22 cellular contexts compared by ENCODE assay signal in genomic region chr17:50118076-50118827, GRCh38. TPM values are rescaled to one million over a fixed set of nuclear protein-coding genes. Genes with fewer than 3 reads are reported as not detected.
DNase-seq lines count a peak whose midpoint lies in the region; ATAC-seq and TF ChIP-seq lines count a peak whose summit lies in the region.
"Had no signal": no experiment of that assay in that cellular context is flagged by ENCODE, and none has a peak within 500 bp of the region (broad histone marks: within the 10 kb centered on the region; RNA-seq: fewer than 3 reads in every experiment).

No MANE protein-coding gene starts in this region.

- no peak for TF ChIP-seq CTCF in esophagus squamous epithelium (IDR thresholded peaks at IDR 0.05)

- intact Hi-C loops in esophagus squamous epithelium (cut with DNase I) = no loop called here

- H3K9ac ChIP-seq in mesenchymal stem cell (ENCODE audit: low read length) = no peak overlapping the region

- 94% methylated on average over 22 of the region's 23 CpGs for WGBS in mesenchymal stem cell
- WGBS in esophagus squamous epithelium, 2 donors = 52 to 64% methylated on average over 6 to 11 of the region's 23 CpGs

- no peak overlapping the region for H2BK15ac ChIP-seq in mesenchymal stem cell (ENCODE audit: low read depth, poor library complexity, severe bottlenecking)

- H3K4me1 ChIP-seq in mesenchymal stem cell (ENCODE audit: control insufficient read depth, insufficient read depth, low read depth, low read length) = peaks cover 38% of the 10 kb centered on the region
- H3K4me1 ChIP-seq in esophagus squamous epithelium = peaks cover 0 to 27% (median 5%) of the 10 kb centered on the region in 3 donors

- H3K18ac ChIP-seq in mesenchymal stem cell (ENCODE audit: low read depth in 1 of 2, low read length in 2 of 2) = no peak overlapping the region

- no peak overlapping the region for H3K4me3 ChIP-seq in mesenchymal stem cell (ENCODE audit: insufficient read depth in 1 of 2, low read depth in 1 of 2, low read length in 2 of 2)
- H3K4me3 ChIP-seq in esophagus squamous epithelium = no peak overlapping the region
- H3K4me3 ChIP-seq: K562 had no signal

- peaks cover 13% of the 10 kb centered on the region for H3K27me3 Mint-ChIP-seq in activated naive CD8-positive, alpha-beta T cell
- H3K27me3 Mint-ChIP-seq in activated naive CD8-positive, alpha-beta T cell treated with anti-CD3 and anti-CD28 coated beads for 36 hours = peaks cover 57% of the 10 kb centered on the region

- no peak overlapping the region for H2AFZ ChIP-seq in mesenchymal stem cell (ENCODE audit: low read depth, low read length)

- H3K27ac ChIP-seq in mesenchymal stem cell (ENCODE audit: low read length, poor library complexity, severe bottlenecking) (no peak overlapping the region), esophagus squamous epithelium (no peak overlapping the region)

- H3K9me3 ChIP-seq in mesenchymal stem cell (ENCODE audit: control insufficient read depth, low read length) = no peaks in the 10 kb centered on the region
- H3K9me3 ChIP-seq in esophagus squamous epithelium = no peaks in the 10 kb centered on the region
- H3K9me3 ChIP-seq: BE2C had no signal

- TF ChIP-seq POLR2A in esophagus squamous epithelium (IDR thresholded peaks at IDR 0.05) = no peak

- H3K4me3 Mint-ChIP-seq in activated naive CD8-positive, alpha-beta T cell = peak overlapping the region; percentile 2
- H3K4me3 Mint-ChIP-seq in activated naive CD8-positive, alpha-beta T cell treated with anti-CD3 and anti-CD28 coated beads for 36 hours = no peak overlapping the region

- no peak overlapping the region for H3K4ac ChIP-seq in mesenchymal stem cell (ENCODE audit: low read depth in 1 of 2, low read length in 2 of 2)

- H3K36me3 ChIP-seq in mesenchymal stem cell (ENCODE audit: control insufficient read depth in 1 of 2, insufficient read depth in 2 of 2, low read depth in 1 of 2, low read length in 2 of 2) (peaks cover 0 to 67% of the 10 kb centered on the region in 2 experiments), esophagus squamous epithelium (no peaks in the 10 kb centered on the region)
- H3K36me3 ChIP-seq: BE2C had no signal

- H2BK5ac ChIP-seq in mesenchymal stem cell (ENCODE audit: low read depth, low read length, poor library complexity, severe bottlenecking) = no peak overlapping the region

- H3K23ac ChIP-seq in mesenchymal stem cell (ENCODE audit: low read length in 2 of 2) = no peak overlapping the region

- H2BK12ac ChIP-seq in mesenchymal stem cell (ENCODE audit: low read length in 2 of 2) = no peak overlapping the region

- H3K27me3 ChIP-seq in mesenchymal stem cell (ENCODE audit: control insufficient read depth in 1 of 2, insufficient read depth in 1 of 2, low read length in 2 of 2) (peaks cover 0 to 36% of the 10 kb centered on the region in 2 experiments), esophagus squamous epithelium (peaks cover 0 to 44% (median 0%) of the 10 kb centered on the region in 4 donors)
- H3K27me3 ChIP-seq: BE2C had no signal

- no peak overlapping the region for H2BK120ac ChIP-seq in mesenchymal stem cell (ENCODE audit: low read depth, low read length)

- H3K9me3 Mint-ChIP-seq in activated naive CD8-positive, alpha-beta T cell (ENCODE audit: low read depth) = no peaks in the 10 kb centered on the region
- H3K9me3 Mint-ChIP-seq in activated naive CD8-positive, alpha-beta T cell treated with anti-CD3 and anti-CD28 coated beads for 36 hours = no peaks in the 10 kb centered on the region

- no peaks in the 10 kb centered on the region for H3K36me3 Mint-ChIP-seq in activated naive CD8-positive, alpha-beta T cell
- no peaks in the 10 kb centered on the region for H3K36me3 Mint-ChIP-seq in activated naive CD8-positive, alpha-beta T cell treated with anti-CD3 and anti-CD28 coated beads for 36 hours
- H3K36me3 Mint-ChIP-seq: CD4-positive, CD25-positive, alpha-beta regulatory T cell had no signal

- H3K27ac Mint-ChIP-seq in activated naive CD8-positive, alpha-beta T cell = no peak overlapping the region
- H3K27ac Mint-ChIP-seq in activated naive CD8-positive, alpha-beta T cell treated with anti-CD3 and anti-CD28 coated beads for 36 hours = no peak overlapping the region

- H4K8ac ChIP-seq in mesenchymal stem cell (ENCODE audit: low read length) = peak overlapping the region; percentile 21

- H3K4me1 Mint-ChIP-seq in activated naive CD8-positive, alpha-beta T cell (ENCODE audit: low read depth) = peaks cover 12% of the 10 kb centered on the region
- H3K4me1 Mint-ChIP-seq in activated naive CD8-positive, alpha-beta T cell treated with anti-CD3 and anti-CD28 coated beads for 36 hours = peaks cover 10% of the 10 kb centered on the region

- H3K14ac ChIP-seq in mesenchymal stem cell (ENCODE audit: low read length in 2 of 2) = no peak overlapping the region

- H4K91ac ChIP-seq in mesenchymal stem cell (ENCODE audit: low read length) = no peak overlapping the region

- peaks cover 18% of the 10 kb centered on the region for H3K79me1 ChIP-seq in mesenchymal stem cell (replicated peaks; ENCODE audit: low read length, poor library complexity, severe bottlenecking)

- no peak for ATAC-seq in GM21367 (IDR thresholded peaks at IDR 0.05; ENCODE audit: unreplicated experiment)
- ATAC-seq in GM21786 (IDR thresholded peaks at IDR 0.05; ENCODE audit: unreplicated experiment) = no peak

- DNase-seq in activated naive CD8-positive, alpha-beta T cell treated with anti-CD3 and anti-CD28 coated beads for 36 hours = no peak
- DNase-seq in cerebellar cortex (ENCODE audit: low spot score) (peak; percentile 74), mesenchymal stem cell (no peak), RPMI8226 (no peak), esophagus squamous epithelium (lab: John Stamatoyannopoulos, UW) (no peak)
- DNase-seq: 8988T; BE2C; Calu3; CD4-positive, CD25-positive, alpha-beta regulatory T cell; DMS53; HCEC 1CT; NCI-H1105 treated with DMSO at 0.1 percent for 48 hours; NCI-H1694 treated with DMSO at 0.1 percent for 48 hours; NCI-H2107; NCI-H2227 treated with DMSO at 0.1 percent for 48 hours; NCI-H82; OCI-M1; SIG-M5 had no signal

- no peak overlapping the region for H2AK5ac ChIP-seq in mesenchymal stem cell (ENCODE audit: low read length, severe bottlenecking)

- H3K4me2 ChIP-seq in mesenchymal stem cell (ENCODE audit: low read length, poor library complexity, severe bottlenecking) = no peak overlapping the region

RNA-seq across cellular contexts. Expression of gene SAMD14, which starts 11.7 kb away (rescaled TPM):
- total RNA-seq in activated naive CD8-positive, alpha-beta T cell treated with anti-CD3 and anti-CD28 coated beads for 36 hours = under 1 TPM; 0.47 to 0.66 TPM
- polyA plus RNA-seq in mesenchymal stem cell (2013, experiment 1 of 2) = 17.9 TPM
- 17.2 TPM for polyA plus RNA-seq in mesenchymal stem cell (2013, experiment 2 of 2)
- total RNA-seq in esophagus squamous epithelium = under 1 TPM in 1 of 4 donors, not detected in 3; 0.57 TPM
- total RNA-seq: Calu3 had no signal

RNA-seq across cellular contexts. Expression of gene PDK2, which starts 23.1 kb away (rescaled TPM):
- 10 to 100 TPM in 1 of 2 experiments, 1 to 10 TPM in 1; 9.4 to 12.9 TPM for total RNA-seq in activated naive CD8-positive, alpha-beta T cell treated with anti-CD3 and anti-CD28 coated beads for 36 hours
- polyA plus RNA-seq in mesenchymal stem cell (2013, experiment 1 of 2) = 43.1 TPM
- 39.6 TPM for polyA plus RNA-seq in mesenchymal stem cell (2013, experiment 2 of 2)
- total RNA-seq in esophagus squamous epithelium = 10 to 100 TPM in 3 of 4 donors, 1 to 10 TPM in 1; 5.2 to 20.2 (median 12.8) TPM

RNA-seq across cellular contexts. Expression of gene PPP1R9B, which starts 32.2 kb away (rescaled TPM):
- total RNA-seq in activated naive CD8-positive, alpha-beta T cell treated with anti-CD3 and anti-CD28 coated beads for 36 hours = 10 to 100 TPM; 50.9 to 52.0 TPM
- 34.9 TPM for polyA plus RNA-seq in mesenchymal stem cell (2013, experiment 1 of 2)
- polyA plus RNA-seq in mesenchymal stem cell (2013, experiment 2 of 2) = 33.0 TPM
- total RNA-seq in esophagus squamous epithelium = 10 to 100 TPM; 24.9 to 35.9 (median 28.2) TPM

RNA-seq across cellular contexts. Expression of gene SGCA, which starts 47.6 kb away (rescaled TPM):
- under 1 TPM in 1 of 2 experiments, not detected in 1; 0.38 TPM for total RNA-seq in activated naive CD8-positive, alpha-beta T cell treated with anti-CD3 and anti-CD28 coated beads for 36 hours
- 0.14 TPM for polyA plus RNA-seq in mesenchymal stem cell (2013, experiment 1 of 2)
- polyA plus RNA-seq in mesenchymal stem cell (2013, experiment 2 of 2) = 0.08 TPM
- 10 to 100 TPM in 1 of 4 donors, 1 to 10 TPM in 3; 1.9 to 15.1 (median 6.9) TPM for total RNA-seq in esophagus squamous epithelium
- total RNA-seq: Calu3; CD4-positive, CD25-positive, alpha-beta regulatory T cell; K562 had no signal
- polyA plus RNA-seq: CD4-positive, CD25-positive, alpha-beta regulatory T cell; K562 had no signal
